In genomic region chr22:28904211-28904808, GRCh38 we compare ENCODE assay signal across 11 cellular contexts. TPM values are rescaled to one million over a fixed set of nuclear protein-coding genes. Genes with fewer than 3 reads are reported as not detected.
DNase-seq lines count a peak whose midpoint lies in the region; ATAC-seq and TF ChIP-seq lines count a peak whose summit lies in the region.
"Had no signal": no experiment of that assay in that cellular context is flagged by ENCODE, and none has a peak within 500 bp of the region (broad histone marks: within the 10 kb centered on the region; RNA-seq: fewer than 3 reads in every experiment).

No MANE protein-coding gene starts in this region.

- intact Hi-C loops in esophagus squamous epithelium (cut with DNase I): no loop called here
- intact Hi-C loops in mucosa of descending colon (cut with DNase I, micrococcal nuclease): no loop called here
- intact Hi-C loops in upper lobe of right lung (cut with DNase I): no loop called here

- H3K4me1 ChIP-seq in esophagus squamous epithelium (peaks cover 14 to 86% (median 25%) of the 10 kb centered on the region in 3 donors), mucosa of descending colon (ENCODE audit: low read depth) (peaks cover 25% of the 10 kb centered on the region), upper lobe of right lung (peaks cover 43% of the 10 kb centered on the region)

- no peak for TF ChIP-seq POLR2A in esophagus squamous epithelium (IDR thresholded peaks at IDR 0.05)

- no peaks in the 10 kb centered on the region for H3K27me3 ChIP-seq in esophagus squamous epithelium
- no peaks in the 10 kb centered on the region for H3K27me3 ChIP-seq in upper lobe of right lung
- H3K27me3 ChIP-seq: brain microvascular endothelial cell had no signal

- WGBS in esophagus squamous epithelium, 2 donors: 24 to 28% methylated on average over 7 of the region's 7 CpGs

- ATAC-seq in mucosa of descending colon (peak; percentile 14), upper lobe of right lung (no peak)
- ATAC-seq: stimulated activated memory B cell treated with anti-CD40 and anti-IgM and Interleukin-4, amounts not matched to agents 10 μg/mL and 1 μg/mL and 100 μg/mL, for 72 hours had no signal

- peak overlapping the region; percentile 71 for H3K27ac ChIP-seq in VCaP
- peak overlapping the region; percentile 51 to 78 (median 66) for H3K27ac ChIP-seq in esophagus squamous epithelium
- H3K27ac ChIP-seq in upper lobe of right lung: peak overlapping the region; percentile 20
- H3K27ac ChIP-seq: brain microvascular endothelial cell had no signal

- H3K4me3 ChIP-seq in esophagus squamous epithelium (no peak overlapping the region), mucosa of descending colon (no peak overlapping the region), upper lobe of right lung (no peak overlapping the region)

- H3K36me3 ChIP-seq in esophagus squamous epithelium: no peaks in the 10 kb centered on the region
- H3K36me3 ChIP-seq in mucosa of descending colon (ENCODE audit: low read depth): no peaks in the 10 kb centered on the region
- no peaks in the 10 kb centered on the region for H3K36me3 ChIP-seq in upper lobe of right lung
- H3K36me3 ChIP-seq: brain microvascular endothelial cell had no signal

- TF ChIP-seq CTCF in VCaP (conservative IDR thresholded peaks at IDR 0.05): no peak
- TF ChIP-seq CTCF in esophagus squamous epithelium (IDR thresholded peaks at IDR 0.05): no peak
- TF ChIP-seq CTCF in mucosa of descending colon (IDR thresholded peaks at IDR 0.05): no peak
- TF ChIP-seq CTCF in upper lobe of right lung (IDR thresholded peaks at IDR 0.05): no peak

- H3K9me3 ChIP-seq in esophagus squamous epithelium: no peaks in the 10 kb centered on the region
- no peaks in the 10 kb centered on the region for H3K9me3 ChIP-seq in mucosa of descending colon
- no peaks in the 10 kb centered on the region for H3K9me3 ChIP-seq in upper lobe of right lung

- no peak for DNase-seq in esophagus squamous epithelium (lab: John Stamatoyannopoulos, UW)
- DNase-seq in mucosa of descending colon: no peak
- DNase-seq in upper lobe of right lung: no peak
- no peak for DNase-seq in NCI-H2196 (lab: John Stamatoyannopoulos, UW; ENCODE audit: unreplicated experiment)
- no peak for DNase-seq in COLO829 (ENCODE audit: low spot score)
- no peak for DNase-seq in T-helper 1 cell
- DNase-seq: brain microvascular endothelial cell, GF-D8, NCI-H2171 treated with DMSO at 0.1 percent for 48 hours had no signal

RNA-seq across cellular contexts. Expression of gene ZNRF3, which starts 20.9 kb away (rescaled TPM):
- total RNA-seq in esophagus squamous epithelium (10 to 100 TPM in 1 of 4 donors, 1 to 10 TPM in 3; 6.6 to 10.9 (median 7.2) TPM), mucosa of descending colon (10 to 100 TPM in 1 of 3 donors, 1 to 10 TPM in 2; 5.5 to 10.6 (median 5.8) TPM), upper lobe of right lung (15.8 TPM)

Comparison
In these comparisons a context has a peak if more than half of its experiments do, and no peak if none do; other contexts are left out.
1. H3K27ac ChIP-seq: peak in every context shown above with its lines; median percentile 71 in VCaP; 66 in esophagus squamous epithelium; 20 in upper lobe of right lung.